Comparison of ENCODE assay signal across 8 cellular contexts in the genomic region with DNA sequence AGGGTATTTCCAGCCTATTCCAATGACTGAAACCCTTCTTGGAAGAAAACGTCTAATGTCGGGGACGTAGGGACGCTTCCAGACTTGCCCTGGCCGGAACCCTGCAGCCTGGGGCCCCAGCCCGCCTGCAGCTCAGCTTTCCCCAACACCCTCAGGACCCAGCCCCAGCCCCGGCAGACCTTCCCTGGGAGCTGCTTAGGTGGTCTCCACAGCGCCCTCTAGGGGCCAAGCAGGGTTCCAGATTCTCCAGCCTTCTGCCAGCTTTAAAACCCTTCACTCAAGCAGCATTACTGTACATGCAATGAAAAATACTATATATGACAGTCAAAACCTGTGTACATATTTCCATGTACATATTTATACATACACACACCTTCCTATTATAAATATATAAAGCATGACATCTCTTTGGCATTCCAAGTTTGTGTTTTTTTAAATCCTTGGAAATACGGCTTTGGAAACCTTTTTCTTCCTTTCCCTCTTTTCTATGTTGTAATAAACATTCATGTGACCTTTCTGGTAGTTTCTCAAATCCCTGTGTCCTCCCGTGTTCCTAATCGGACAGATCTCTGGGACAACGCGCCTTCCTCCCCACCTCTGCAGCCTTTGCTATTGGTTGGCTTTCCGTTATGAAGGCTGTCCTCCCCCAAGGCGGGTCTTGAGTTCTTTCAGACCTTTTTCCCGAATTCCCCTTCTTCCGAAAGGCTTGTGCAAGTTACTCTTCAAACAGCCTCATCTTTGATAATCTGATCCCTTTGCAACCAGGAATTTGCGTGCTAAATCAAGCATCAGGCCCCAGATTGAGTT.
A peak's percentile ranks its signal among the peaks of the same experiment; 100 is the strongest.
DNase-seq lines count a peak whose midpoint lies in the region; ATAC-seq and TF ChIP-seq lines count a peak whose summit lies in the region.

No MANE protein-coding gene starts in this region.

- no peaks in the 10 kb centered on the region for H3K27me3 ChIP-seq in Loucy (ENCODE audit: insufficient read depth, low read length, poor library complexity, severe bottlenecking)
- no peaks in the 10 kb centered on the region for H3K27me3 ChIP-seq in smooth muscle cell (ENCODE audit: low read depth)

- no peaks in the 10 kb centered on the region for H3K36me3 Mint-ChIP-seq in activated naive CD8-positive, alpha-beta T cell treated with anti-CD3 and anti-CD28 coated beads, Interleukin-2, amount 50 U/mL, for 24 hours (ENCODE audit: low read depth)
- H3K36me3 Mint-ChIP-seq in stimulated activated memory B cell treated with anti-CD40 and anti-IgM and Interleukin-4, amounts not matched to agents 10 μg/mL and 1 μg/mL and 100 μg/mL, for 72 hours = no peaks in the 10 kb centered on the region

- DNase-seq in SIG-M5 treated with dmso at 0.1 percent for 504 hours (lab: John Stamatoyannopoulos, UW; ENCODE audit: unreplicated experiment) = peak; percentile 65
- no peak for DNase-seq in SIG-M5 (lab: John Stamatoyannopoulos, UW)
- peak; percentile 53 for DNase-seq in SW480 (ENCODE audit: low spot score)
- peak; percentile 73 for DNase-seq in activated naive CD8-positive, alpha-beta T cell treated with anti-CD3 and anti-CD28 coated beads, Interleukin-2, amount 50 U/mL, for 24 hours
- peak; percentile 76 for DNase-seq in left ventricle myocardium superior
- DNase-seq in smooth muscle cell (lab: John Stamatoyannopoulos, UW; ENCODE audit: unreplicated experiment) = peak; percentile 10

- no peak overlapping the region for H3K4me3 Mint-ChIP-seq in activated naive CD8-positive, alpha-beta T cell treated with anti-CD3 and anti-CD28 coated beads, Interleukin-2, amount 50 U/mL, for 24 hours
- H3K4me3 Mint-ChIP-seq in stimulated activated memory B cell treated with anti-CD40 and anti-IgM and Interleukin-4, amounts not matched to agents 10 μg/mL and 1 μg/mL and 100 μg/mL, for 72 hours = no peak overlapping the region

- no peaks in the 10 kb centered on the region for H3F3A ChIP-seq in Loucy (ENCODE audit: low read depth)
- H3F3A ChIP-seq in smooth muscle cell (ENCODE audit: low read depth) = no peaks in the 10 kb centered on the region

- no peak overlapping the region for H2AFZ ChIP-seq in Loucy (ENCODE audit: low read length)
- no peak overlapping the region for H2AFZ ChIP-seq in smooth muscle cell (ENCODE audit: low read depth)

- no peak overlapping the region for H3K27ac ChIP-seq in smooth muscle cell (ENCODE audit: low read depth)

- no peaks in the 10 kb centered on the region for H3K27me3 Mint-ChIP-seq in activated naive CD8-positive, alpha-beta T cell treated with anti-CD3 and anti-CD28 coated beads, Interleukin-2, amount 50 U/mL, for 24 hours
- H3K27me3 Mint-ChIP-seq in stimulated activated memory B cell treated with anti-CD40 and anti-IgM and Interleukin-4, amounts not matched to agents 10 μg/mL and 1 μg/mL and 100 μg/mL, for 72 hours = peaks cover 13% of the 10 kb centered on the region

- TF ChIP-seq CTCF in Loucy (conservative IDR thresholded peaks at IDR 0.05; ENCODE audit: low read length) (peak; percentile 94), smooth muscle cell (IDR thresholded peaks at IDR 0.05; ENCODE audit: borderline replicate concordance, insufficient read depth, poor library complexity, severe bottlenecking) (peak; percentile 95)

- no peaks in the 10 kb centered on the region for H3K4me1 Mint-ChIP-seq in activated naive CD8-positive, alpha-beta T cell treated with anti-CD3 and anti-CD28 coated beads, Interleukin-2, amount 50 U/mL, for 24 hours
- H3K4me1 Mint-ChIP-seq in stimulated activated memory B cell treated with anti-CD40 and anti-IgM and Interleukin-4, amounts not matched to agents 10 μg/mL and 1 μg/mL and 100 μg/mL, for 72 hours = peaks cover 9% of the 10 kb centered on the region

- H3K9me3 ChIP-seq in Loucy (ENCODE audit: insufficient read depth, low read depth, low read length) (no peaks in the 10 kb centered on the region), smooth muscle cell (replicated peaks; ENCODE audit: low read depth) (no peaks in the 10 kb centered on the region)

- intact Hi-C loops in left ventricle myocardium superior (cut with micrococcal nuclease) = no loop called here

- H3K4me1 ChIP-seq in Loucy (ENCODE audit: insufficient read depth, low read length, poor library complexity, severe bottlenecking) (peaks cover 7% of the 10 kb centered on the region), smooth muscle cell (ENCODE audit: low read depth) (peaks cover 6% of the 10 kb centered on the region)

- H3K4me3 ChIP-seq in Loucy (ENCODE audit: low read length, poor library complexity, severe bottlenecking) = no peak overlapping the region
- H3K4me3 ChIP-seq in smooth muscle cell = no peak overlapping the region

- H3K4me2 ChIP-seq in Loucy (ENCODE audit: low read depth, low read length, poor library complexity, severe bottlenecking) (no peak overlapping the region), smooth muscle cell (no peak overlapping the region)

- no peak overlapping the region for H3K27ac Mint-ChIP-seq in activated naive CD8-positive, alpha-beta T cell treated with anti-CD3 and anti-CD28 coated beads, Interleukin-2, amount 50 U/mL, for 24 hours
- no peak overlapping the region for H3K27ac Mint-ChIP-seq in stimulated activated memory B cell treated with anti-CD40 and anti-IgM and Interleukin-4, amounts not matched to agents 10 μg/mL and 1 μg/mL and 100 μg/mL, for 72 hours

- no peaks in the 10 kb centered on the region for H4K20me1 ChIP-seq in Loucy (ENCODE audit: insufficient read depth, low read length, poor library complexity, severe bottlenecking)
- no peaks in the 10 kb centered on the region for H4K20me1 ChIP-seq in smooth muscle cell (ENCODE audit: low read depth)

- peak; percentile 73 for ATAC-seq in activated naive CD8-positive, alpha-beta T cell treated with anti-CD3 and anti-CD28 coated beads, Interleukin-2, amount 50 U/mL, for 24 hours
- ATAC-seq in left ventricle myocardium superior = peak; percentile 57
- no peak for ATAC-seq in stimulated activated memory B cell treated with anti-CD40 and anti-IgM and Interleukin-4, amounts not matched to agents 10 μg/mL and 1 μg/mL and 100 μg/mL, for 72 hours

- 53% methylated on average over 18 of the region's 18 CpGs for WGBS in smooth muscle cell (ENCODE audit: low lambda C conversion rate)

- H3K36me3 ChIP-seq in Loucy (ENCODE audit: insufficient read depth, low read length) (no peaks in the 10 kb centered on the region), smooth muscle cell (ENCODE audit: low read depth) (no peaks in the 10 kb centered on the region)

- H3K9ac ChIP-seq in Loucy (ENCODE audit: low read depth, low read length, poor library complexity, severe bottlenecking) (no peak overlapping the region), smooth muscle cell (ENCODE audit: low read depth) (no peak overlapping the region)

- no peaks in the 10 kb centered on the region for H3K9me2 ChIP-seq in Loucy (replicated peaks; ENCODE audit: low read depth, low read length)

- H3K79me2 ChIP-seq in Loucy (ENCODE audit: insufficient read depth, low read length) = no peaks in the 10 kb centered on the region
- H3K79me2 ChIP-seq in smooth muscle cell (ENCODE audit: low read depth) = no peaks in the 10 kb centered on the region

- no peaks in the 10 kb centered on the region for H3K9me3 Mint-ChIP-seq in activated naive CD8-positive, alpha-beta T cell treated with anti-CD3 and anti-CD28 coated beads, Interleukin-2, amount 50 U/mL, for 24 hours
- no peaks in the 10 kb centered on the region for H3K9me3 Mint-ChIP-seq in stimulated activated memory B cell treated with anti-CD40 and anti-IgM and Interleukin-4, amounts not matched to agents 10 μg/mL and 1 μg/mL and 100 μg/mL, for 72 hours
